1 cellular context compared by ENCODE assay signal in the genomic region with DNA sequence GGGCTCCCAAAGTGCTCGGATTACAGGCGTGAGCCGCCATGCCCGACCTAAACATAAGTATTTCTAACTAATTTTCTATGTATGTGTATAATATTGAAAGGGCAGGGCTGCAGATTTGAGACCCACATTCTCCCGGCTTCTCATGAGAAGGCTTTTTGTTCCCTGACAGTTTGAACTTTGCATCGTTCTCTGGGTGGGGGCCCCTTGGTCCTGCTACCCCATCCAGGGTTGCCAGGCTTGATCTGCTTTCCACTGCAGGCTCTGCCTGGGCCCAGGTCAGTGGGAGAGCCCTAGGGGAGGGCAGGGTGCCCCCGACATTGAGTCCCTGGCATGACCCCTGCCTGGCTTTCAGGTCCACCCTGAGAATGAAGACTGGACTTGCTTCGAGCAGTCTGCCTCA.
TF ChIP-seq lines count a peak whose summit lies in the region.

No MANE protein-coding gene starts in this region.

TF ChIP-seq in HepG2, 621 proteins besides CTCF, POLR2A, EP300 and RAD21:
- TF ChIP-seq, protein P1, sequence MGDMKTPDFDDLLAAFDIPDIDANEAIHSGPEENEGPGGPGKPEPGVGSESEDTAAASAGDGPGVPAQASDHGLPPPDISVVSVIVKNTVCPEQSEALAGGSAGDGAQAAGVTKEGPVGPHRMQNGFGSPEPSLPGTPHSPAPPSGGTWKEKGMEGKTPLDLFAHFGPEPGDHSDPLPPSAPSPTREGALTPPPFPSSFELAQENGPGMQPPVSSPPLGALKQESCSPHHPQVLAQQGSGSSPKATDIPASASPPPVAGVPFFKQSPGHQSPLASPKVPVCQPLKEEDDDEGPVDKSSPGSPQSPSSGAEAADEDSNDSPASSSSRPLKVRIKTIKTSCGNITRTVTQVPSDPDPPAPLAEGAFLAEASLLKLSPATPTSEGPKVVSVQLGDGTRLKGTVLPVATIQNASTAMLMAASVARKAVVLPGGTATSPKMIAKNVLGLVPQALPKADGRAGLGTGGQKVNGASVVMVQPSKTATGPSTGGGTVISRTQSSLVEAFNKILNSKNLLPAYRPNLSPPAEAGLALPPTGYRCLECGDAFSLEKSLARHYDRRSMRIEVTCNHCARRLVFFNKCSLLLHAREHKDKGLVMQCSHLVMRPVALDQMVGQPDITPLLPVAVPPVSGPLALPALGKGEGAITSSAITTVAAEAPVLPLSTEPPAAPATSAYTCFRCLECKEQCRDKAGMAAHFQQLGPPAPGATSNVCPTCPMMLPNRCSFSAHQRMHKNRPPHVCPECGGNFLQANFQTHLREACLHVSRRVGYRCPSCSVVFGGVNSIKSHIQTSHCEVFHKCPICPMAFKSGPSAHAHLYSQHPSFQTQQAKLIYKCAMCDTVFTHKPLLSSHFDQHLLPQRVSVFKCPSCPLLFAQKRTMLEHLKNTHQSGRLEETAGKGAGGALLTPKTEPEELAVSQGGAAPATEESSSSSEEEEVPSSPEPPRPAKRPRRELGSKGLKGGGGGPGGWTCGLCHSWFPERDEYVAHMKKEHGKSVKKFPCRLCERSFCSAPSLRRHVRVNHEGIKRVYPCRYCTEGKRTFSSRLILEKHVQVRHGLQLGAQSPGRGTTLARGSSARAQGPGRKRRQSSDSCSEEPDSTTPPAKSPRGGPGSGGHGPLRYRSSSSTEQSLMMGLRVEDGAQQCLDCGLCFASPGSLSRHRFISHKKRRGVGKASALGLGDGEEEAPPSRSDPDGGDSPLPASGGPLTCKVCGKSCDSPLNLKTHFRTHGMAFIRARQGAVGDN (CRISPR knock-in tag; IDR thresholded peaks at IDR 0.05) = 0 out of 2 replicates have a peak, but pooled peaks have one; percentile 20
- 0 out of 2 replicates have a peak, but pooled peaks have one; percentile 20 for TF ChIP-seq ZNF768 (CRISPR knock-in tag; IDR thresholded peaks at IDR 0.05)
- TF ChIP-seq SALL1 (CRISPR knock-in tag; IDR thresholded peaks at IDR 0.05) = peak; percentile 14; the same call in 1 of the 2 replicates
- TF ChIP-seq, protein P2, sequence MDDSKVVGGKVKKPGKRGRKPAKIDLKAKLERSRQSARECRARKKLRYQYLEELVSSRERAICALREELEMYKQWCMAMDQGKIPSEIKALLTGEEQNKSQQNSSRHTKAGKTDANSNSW (CRISPR knock-in tag; IDR thresholded peaks at IDR 0.05; ENCODE audit: borderline replicate concordance) = no peak
- peak; percentile 95 for TF ChIP-seq PATZ1 (CRISPR knock-in tag; IDR thresholded peaks at IDR 0.05)
